ENCODE assay signal across 19 cellular contexts in the genomic region with DNA sequence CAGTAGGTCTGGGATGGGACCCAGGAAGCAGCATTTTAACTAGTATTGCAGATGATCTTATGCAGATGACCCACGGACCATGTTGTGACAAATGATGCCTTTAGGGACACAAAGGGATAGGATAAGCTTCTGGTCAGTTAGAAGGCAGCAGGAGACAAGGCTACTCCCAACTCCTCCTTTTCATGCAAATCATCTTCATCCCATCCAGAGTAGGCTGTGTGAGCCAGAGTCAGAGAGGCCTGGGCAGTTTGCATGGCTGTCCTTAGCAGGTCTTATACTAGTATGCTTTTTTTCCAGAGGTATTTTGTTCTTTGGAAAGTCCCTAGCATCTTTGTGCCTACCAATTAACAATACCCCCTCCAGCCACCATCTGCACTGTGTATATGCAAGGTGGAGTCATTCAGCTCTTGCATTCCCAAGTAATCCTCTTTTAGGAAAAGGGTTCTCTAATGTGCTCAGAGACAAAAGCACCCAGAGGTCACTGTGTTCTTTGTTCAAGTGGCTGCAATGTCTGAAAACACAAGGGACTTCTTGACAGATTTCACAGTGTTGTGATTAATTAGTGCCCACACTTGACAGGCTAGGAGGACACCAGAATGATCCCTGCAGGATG.
DNase-seq lines count a peak whose midpoint lies in the region; TF ChIP-seq lines count a peak whose summit lies in the region.
"Had no signal": no experiment of that assay in that cellular context is flagged by ENCODE, and none has a peak within 500 bp of the region (broad histone marks: within the 10 kb centered on the region; RNA-seq: fewer than 3 reads in every experiment).

No MANE protein-coding gene starts in this region.

- in situ Hi-C loops in HAP-1 (cut with MboI; ENCODE audit: low sequenced_read_pairs), result no loop called here

- peak; percentile 77 to 98 for DNase-seq in HAP-1 (ENCODE audit: low spot score in 2 of 2)
- peak; percentile 85 for DNase-seq in NCI-H82 treated with DMSO at 0.1 percent for 48 hours (lab: John Stamatoyannopoulos, UW; ENCODE audit: unreplicated experiment)
- no peak for DNase-seq in endodermal cell
- no peak for DNase-seq in Peyer's patch
- no peak for DNase-seq in effector CD8-positive, alpha-beta T cell (lab: John Stamatoyannopoulos, UW)
- DNase-seq in germinal center (ENCODE audit: low spot score), result no peak
- no peak for DNase-seq in colonic mucosa
- DNase-seq: BE2C; DMS53; EL; NCI-H1105; NCI-H1694; NCI-H2081; NCI-H446; NCI-H69; NK-92 treated with Interleukin-12 subunit alpha and Interleukin-12 subunit beta, amount 100 ng/mL, for 24 hours; SJCRH30; T-cell had no signal

- H3K9me3 ChIP-seq in HAP-1 (no peaks in the 10 kb centered on the region), endodermal cell (ENCODE audit: control insufficient read depth, low read length) (no peaks in the 10 kb centered on the region), Peyer's patch (no peaks in the 10 kb centered on the region), colonic mucosa (no peaks in the 10 kb centered on the region)
- H3K9me3 ChIP-seq: BE2C, SJCRH30 had no signal

- H3K4me3 ChIP-seq in HAP-1 (no peak overlapping the region), endodermal cell (ENCODE audit: low read length) (no peak overlapping the region), Peyer's patch (no peak overlapping the region), colonic mucosa (no peak overlapping the region)
- H3K4me3 ChIP-seq: SJCRH30 had no signal

- intact Hi-C loops in colonic mucosa (cut with DNase I), result no loop called here

- H3K27me3 ChIP-seq in HAP-1 (ENCODE audit: low read depth) (no peaks in the 10 kb centered on the region), endodermal cell (ENCODE audit: control insufficient read depth, insufficient read depth, low read length, poor library complexity, severe bottlenecking) (no peaks in the 10 kb centered on the region), Peyer's patch (no peaks in the 10 kb centered on the region), colonic mucosa (no peaks in the 10 kb centered on the region)
- H3K27me3 ChIP-seq: BE2C, SJCRH30 had no signal

- no peaks in the 10 kb centered on the region for H3K27me3 Mint-ChIP-seq in endodermal cell (ENCODE audit: insufficient read depth)
- H3K27me3 Mint-ChIP-seq: IgD-negative memory B cell, T-cell had no signal

- peaks cover 34% of the 10 kb centered on the region for H3K4me1 ChIP-seq in HAP-1
- peaks cover 7% of the 10 kb centered on the region for H3K4me1 ChIP-seq in endodermal cell (ENCODE audit: control insufficient read depth, insufficient read depth, low read length)
- no peaks in the 10 kb centered on the region for H3K4me1 ChIP-seq in Peyer's patch
- no peaks in the 10 kb centered on the region for H3K4me1 ChIP-seq in colonic mucosa
- H3K4me1 ChIP-seq: BE2C, SJCRH30 had no signal

- H3K36me3 ChIP-seq in HAP-1 (replicated peaks), result no peaks in the 10 kb centered on the region
- H3K36me3 ChIP-seq in endodermal cell (ENCODE audit: control insufficient read depth, insufficient read depth, low read length), result no peaks in the 10 kb centered on the region
- no peaks in the 10 kb centered on the region for H3K36me3 ChIP-seq in Peyer's patch
- no peaks in the 10 kb centered on the region for H3K36me3 ChIP-seq in colonic mucosa
- H3K36me3 ChIP-seq: BE2C, SJCRH30 had no signal

- H3K36me3 Mint-ChIP-seq in endodermal cell (ENCODE audit: low read depth), result no peaks in the 10 kb centered on the region
- H3K36me3 Mint-ChIP-seq: IgD-negative memory B cell, T-cell had no signal

- 67 to 69% methylated on average over 1 of the region's 1 CpG for WGBS in endodermal cell (ENCODE audit: insufficient coverage in 1 of 2, insufficient read length in 1 of 2), 2 experiments

- H3K4me3 Mint-ChIP-seq in endodermal cell, result no peak overlapping the region
- H3K4me3 Mint-ChIP-seq: IgD-negative memory B cell, T-cell had no signal

- TF ChIP-seq POLR2A in Peyer's patch (IDR thresholded peaks at IDR 0.05), result no peak

- H3K4me1 Mint-ChIP-seq in endodermal cell, result peaks cover 2% of the 10 kb centered on the region
- H3K4me1 Mint-ChIP-seq: IgD-negative memory B cell, T-cell had no signal

- H3K9ac ChIP-seq in endodermal cell (ENCODE audit: extremely low read depth, low read length, poor library complexity, severe bottlenecking), result no peak overlapping the region
- H3K9ac ChIP-seq in colonic mucosa (ENCODE audit: low read depth in 2 of 2, low read length in 2 of 2), result no peak overlapping the region

- H3K9me3 Mint-ChIP-seq in endodermal cell, result no peaks in the 10 kb centered on the region

- H3K27ac ChIP-seq in endodermal cell (ENCODE audit: low read depth, low read length) (peak overlapping the region; percentile 81), Peyer's patch (no peak overlapping the region), colonic mucosa (no peak overlapping the region)
- H3K27ac ChIP-seq: SJCRH30 had no signal

- TF ChIP-seq CTCF in endodermal cell (conservative IDR thresholded peaks at IDR 0.05) (no peak), Peyer's patch (IDR thresholded peaks at IDR 0.05) (no peak), colonic mucosa (IDR thresholded peaks at IDR 0.05) (no peak)

- H3K27ac Mint-ChIP-seq in endodermal cell, result no peak overlapping the region
- H3K27ac Mint-ChIP-seq: IgD-negative memory B cell, T-cell had no signal

Comparison
In these comparisons a context has a peak if more than half of its experiments do, and no peak if none do; other contexts are left out.
1. DNase-seq: peak in HAP-1 (2 of 2) and NCI-H82 treated with DMSO at 0.1 percent for 48 hours (single experiment); none in endodermal cell (single experiment), Peyer's patch (0 of 3), effector CD8-positive, alpha-beta T cell (single experiment), germinal center (single experiment) and colonic mucosa (single experiment).